Comparison of ENCODE assay signal across 25 cellular contexts in the genomic region with DNA sequence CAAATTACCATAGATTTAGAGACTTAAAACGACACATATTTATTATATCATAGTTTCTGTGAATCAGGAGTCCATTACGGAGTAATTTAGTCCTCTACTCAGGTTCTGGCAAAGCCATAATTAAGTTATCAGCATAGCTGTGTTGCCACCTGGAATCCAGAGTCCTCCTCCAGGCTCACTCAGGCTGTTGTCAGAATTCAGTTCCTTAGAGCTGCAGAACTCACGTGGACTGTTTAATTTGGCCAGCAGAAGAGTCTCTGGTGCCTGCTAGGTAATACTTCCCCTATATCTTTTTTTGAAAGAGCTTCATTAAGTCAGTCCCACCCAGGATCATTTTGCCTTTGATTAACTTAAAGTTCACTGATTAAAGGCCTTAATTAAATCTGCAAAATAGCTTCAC.
"Had no signal": no experiment of that assay in that cellular context is flagged by ENCODE, and none has a peak within 500 bp of the region (broad histone marks: within the 10 kb centered on the region; RNA-seq: fewer than 3 reads in every experiment).

No MANE protein-coding gene starts in this region.

- H3K4me2 ChIP-seq: hepatocyte had no signal

- H3K27ac ChIP-seq: colonic mucosa, coronary artery, dorsolateral prefrontal cortex, epithelial cell of prostate, esophagus muscularis mucosa, esophagus squamous epithelium, foreskin keratinocyte, gastrocnemius medialis, gastroesophageal sphincter, heart left ventricle, heart right ventricle, hepatocyte had no signal

- H2AFZ ChIP-seq: hepatocyte had no signal

- H3K36me3 ChIP-seq: colonic mucosa, esophagus muscularis mucosa, esophagus squamous epithelium, gastrocnemius medialis, gastroesophageal sphincter, heart left ventricle, heart right ventricle had no signal

- H3K4me3 ChIP-seq: colonic mucosa, coronary artery, dorsolateral prefrontal cortex, esophagus muscularis mucosa, esophagus squamous epithelium, gastrocnemius medialis, gastroesophageal sphincter, heart left ventricle, heart right ventricle, hepatocyte had no signal

- H3K79me2 ChIP-seq: hepatocyte had no signal

- H3K9me3 ChIP-seq: colonic mucosa, esophagus muscularis mucosa, esophagus squamous epithelium, gastrocnemius medialis, gastroesophageal sphincter, heart left ventricle, heart right ventricle had no signal

- H3K27me3 ChIP-seq: colonic mucosa, dorsolateral prefrontal cortex, esophagus muscularis mucosa, esophagus squamous epithelium, foreskin keratinocyte, gastrocnemius medialis, gastroesophageal sphincter, heart left ventricle, heart right ventricle, hepatocyte had no signal

- ATAC-seq: effector memory CD8-positive, alpha-beta T cell; esophagus mucosa; foreskin keratinocyte; gastrocnemius medialis; gastroesophageal sphincter; heart left ventricle; heart right ventricle had no signal

- H3K4me1 ChIP-seq: colonic mucosa, esophagus muscularis mucosa, esophagus squamous epithelium, foreskin keratinocyte, gastrocnemius medialis, gastroesophageal sphincter, heart left ventricle, heart right ventricle had no signal

- DNase-seq: colonic mucosa; cortex of kidney; dermis blood vessel endothelial cell; dorsolateral prefrontal cortex; effector CD4-positive, alpha-beta T cell; effector CD8-positive, alpha-beta T cell; effector memory CD4-positive, alpha-beta T cell; effector memory CD8-positive, alpha-beta T cell; endodermal cell; erythroblast; esophagus squamous epithelium; foreskin fibroblast; foreskin keratinocyte; foreskin melanocyte; gastrocnemius medialis; glutamatergic neuron; head of caudate nucleus; heart left ventricle; heart right ventricle had no signal
